In genomic region chr9:136791466-136792276, GRCh38 we compare ENCODE assay signal across 8 cellular contexts. TPM values are rescaled to one million over a fixed set of nuclear protein-coding genes. Genes with fewer than 3 reads are reported as not detected.
DNase-seq lines count a peak whose midpoint lies in the region; ATAC-seq and TF ChIP-seq lines count a peak whose summit lies in the region.

No MANE protein-coding gene starts in this region.

- H3K27ac Mint-ChIP-seq in activated naive CD8-positive, alpha-beta T cell treated with anti-CD3 and anti-CD28 coated beads for 36 hours: peak overlapping the region; percentile 85

- peaks cover 36% of the 10 kb centered on the region for H3K4me1 ChIP-seq in HUES6 (ENCODE audit: control insufficient read depth, insufficient read depth, low read length)
- H3K4me1 ChIP-seq in hepatocyte (ENCODE audit: insufficient read depth): peaks cover 55% of the 10 kb centered on the region
- peaks cover 12% of the 10 kb centered on the region for H3K4me1 ChIP-seq in skeletal muscle satellite cell (ENCODE audit: control insufficient read depth, insufficient read depth, low read length)

- H3K9ac ChIP-seq in HUES6 (ENCODE audit: low read length) (peak overlapping the region; percentile 70), SK-N-MC (ENCODE audit: insufficient read length) (peak overlapping the region; percentile 93), skeletal muscle satellite cell (ENCODE audit: low read depth, low read length) (peak overlapping the region; percentile 92)

- H3K9me3 ChIP-seq in HUES6 (ENCODE audit: control insufficient read depth, insufficient read depth, low read depth, low read length) (no peaks in the 10 kb centered on the region), SK-N-MC (ENCODE audit: low read depth, low read length) (no peaks in the 10 kb centered on the region), hepatocyte (ENCODE audit: low read depth) (no peaks in the 10 kb centered on the region), skeletal muscle satellite cell (replicated peaks; ENCODE audit: low read length) (no peaks in the 10 kb centered on the region)

- H3K27me3 ChIP-seq in HUES6 (ENCODE audit: control insufficient read depth, insufficient read depth, low read length) (no peaks in the 10 kb centered on the region), hepatocyte (no peaks in the 10 kb centered on the region), skeletal muscle satellite cell (ENCODE audit: control insufficient read depth, insufficient read depth, low read length) (peaks cover 11% of the 10 kb centered on the region)

- H4K20me1 ChIP-seq in hepatocyte (ENCODE audit: insufficient read depth, poor library complexity, severe bottlenecking): no peaks in the 10 kb centered on the region

- DNase-seq in DMS 273 (lab: John Stamatoyannopoulos, UW; ENCODE audit: unreplicated experiment) (peak; percentile 64), DMS 273 treated with DMSO at 0.1 percent for 48 hours (lab: John Stamatoyannopoulos, UW) (no peak), SK-N-MC (ENCODE audit: low read depth, low spot score) (no peak), hepatocyte (ENCODE audit: low spot score) (peak; percentile 82)
- peak; percentile 67 for DNase-seq in activated naive CD8-positive, alpha-beta T cell treated with anti-CD3 and anti-CD28 coated beads for 36 hours

- peak; percentile 98 for TF ChIP-seq CTCF in hepatocyte (IDR thresholded peaks at IDR 0.05; ENCODE audit: poor library complexity)

- H3K36me3 ChIP-seq in HUES6 (ENCODE audit: control insufficient read depth, insufficient read depth, low read length) (peaks cover 6% of the 10 kb centered on the region; the same call in 1 of the 2 replicates), SK-N-MC (ENCODE audit: insufficient read depth, low read length) (no peaks in the 10 kb centered on the region), hepatocyte (replicated peaks; ENCODE audit: insufficient read depth, low read depth) (no peaks in the 10 kb centered on the region), skeletal muscle satellite cell (ENCODE audit: insufficient read depth, low read length) (no peaks in the 10 kb centered on the region)

- H3K4me2 ChIP-seq in hepatocyte (peak overlapping the region; percentile 87), skeletal muscle satellite cell (ENCODE audit: low read length) (peak overlapping the region; percentile 100)

- H3K9me2 ChIP-seq in hepatocyte (replicated peaks; ENCODE audit: insufficient read depth): no peaks in the 10 kb centered on the region

- peak overlapping the region; percentile 80; the same call in 1 of the 2 replicates for H3K27ac ChIP-seq in HUES6 (ENCODE audit: low read depth, low read length)
- H3K27ac ChIP-seq in SK-N-MC: peak overlapping the region; percentile 70
- H3K27ac ChIP-seq in hepatocyte: peak overlapping the region; percentile 97

- ATAC-seq in HG02885 (IDR thresholded peaks at IDR 0.05; ENCODE audit: poor library complexity, unreplicated experiment): no peak

- H3K9me3 Mint-ChIP-seq in activated naive CD8-positive, alpha-beta T cell treated with anti-CD3 and anti-CD28 coated beads for 36 hours: no peaks in the 10 kb centered on the region

- WGBS in hepatocyte (ENCODE audit: low lambda C conversion rate, missing lambda C conversion rate): 21% methylated on average over 16 of the region's 34 CpGs

- peaks cover 35% of the 10 kb centered on the region for H3K4me1 Mint-ChIP-seq in activated naive CD8-positive, alpha-beta T cell treated with anti-CD3 and anti-CD28 coated beads for 36 hours

- H3K4me3 Mint-ChIP-seq in activated naive CD8-positive, alpha-beta T cell treated with anti-CD3 and anti-CD28 coated beads for 36 hours: peak overlapping the region; percentile 83

- H2AFZ ChIP-seq in hepatocyte: no peak overlapping the region

- peak overlapping the region; percentile 92 for H3K4me3 ChIP-seq in HUES6 (ENCODE audit: low read depth, low read length)
- peak overlapping the region; percentile 97 for H3K4me3 ChIP-seq in SK-N-MC
- H3K4me3 ChIP-seq in hepatocyte: peak overlapping the region; percentile 50
- peak overlapping the region; percentile 99 for H3K4me3 ChIP-seq in skeletal muscle satellite cell (ENCODE audit: low read length)

- H3K36me3 Mint-ChIP-seq in activated naive CD8-positive, alpha-beta T cell treated with anti-CD3 and anti-CD28 coated beads for 36 hours: no peaks in the 10 kb centered on the region

- peaks cover 21% of the 10 kb centered on the region for H3K79me2 ChIP-seq in hepatocyte

- H3K27me3 Mint-ChIP-seq in activated naive CD8-positive, alpha-beta T cell treated with anti-CD3 and anti-CD28 coated beads for 36 hours: no peaks in the 10 kb centered on the region

RNA-seq across cellular contexts. Expression of gene TMEM141, which starts 0.5 kb away (rescaled TPM):
- total RNA-seq in activated naive CD8-positive, alpha-beta T cell treated with anti-CD3 and anti-CD28 coated beads for 36 hours: 10 to 100 TPM; 49.3 to 49.6 TPM
- total RNA-seq in hepatocyte: 230 and 232 TPM in 2 replicates
- 372 and 385 TPM in 2 replicates for polyA plus RNA-seq in hepatocyte
- 52.4 and 53.7 TPM in 2 replicates for total RNA-seq in skeletal muscle satellite cell (2012; rRNA removed)

RNA-seq across cellular contexts. Expression of gene CCDC183, which starts 4.5 kb away (rescaled TPM):
- total RNA-seq in activated naive CD8-positive, alpha-beta T cell treated with anti-CD3 and anti-CD28 coated beads for 36 hours: under 1 TPM in 1 of 2 experiments, not detected in 1; 0.43 TPM
- total RNA-seq in hepatocyte: 10.5 and 17.7 TPM in 2 replicates
- 32.1 and 56.4 TPM in 2 replicates for polyA plus RNA-seq in hepatocyte
- total RNA-seq in skeletal muscle satellite cell (2012; rRNA removed): 0.44 TPM in 1 of 2 replicates, not detected in the other

RNA-seq across cellular contexts. Expression of gene RABL6, which starts 16.1 kb away (rescaled TPM):
- 10 to 100 TPM; 87.0 to 88.3 TPM for total RNA-seq in activated naive CD8-positive, alpha-beta T cell treated with anti-CD3 and anti-CD28 coated beads for 36 hours
- total RNA-seq in hepatocyte: 67.2 and 72.3 TPM in 2 replicates
- 103 and 110 TPM in 2 replicates for polyA plus RNA-seq in hepatocyte
- total RNA-seq in skeletal muscle satellite cell (2012; rRNA removed): 42.3 and 42.8 TPM in 2 replicates

RNA-seq across cellular contexts. Expression of gene LCN15, which starts 27.4 kb away (rescaled TPM):
- not detected for total RNA-seq in activated naive CD8-positive, alpha-beta T cell treated with anti-CD3 and anti-CD28 coated beads for 36 hours
- total RNA-seq in hepatocyte: 1.5 and 35.9 TPM in 2 replicates
- 0.85 and 1.4 TPM in 2 replicates for polyA plus RNA-seq in hepatocyte
- not detected in 2 replicates for total RNA-seq in skeletal muscle satellite cell (2012; rRNA removed)

RNA-seq across cellular contexts. Expression of gene LCN8, which starts 33.6 kb away (rescaled TPM):
- total RNA-seq in activated naive CD8-positive, alpha-beta T cell treated with anti-CD3 and anti-CD28 coated beads for 36 hours: not detected
- not detected in 2 replicates for total RNA-seq in hepatocyte
- not detected in 2 replicates for polyA plus RNA-seq in hepatocyte
- total RNA-seq in skeletal muscle satellite cell (2012; rRNA removed): not detected in 2 replicates

Comparison
In these comparisons a context has a peak if more than half of its experiments do, and no peak if none do; other contexts are left out.
1. DNase-seq: peak in DMS 273 (single experiment), activated naive CD8-positive, alpha-beta T cell treated with anti-CD3 and anti-CD28 coated beads for 36 hours (single experiment) and hepatocyte (single experiment); none in DMS 273 treated with DMSO at 0.1 percent for 48 hours (single experiment) and SK-N-MC (single experiment).
2. Peak in every context shown above with its lines, with median percentiles within 50 percentile points of each other: H3K27ac ChIP-seq, H3K4me3 ChIP-seq and H3K9ac ChIP-seq.